12 cellular contexts compared by ENCODE assay signal in the genomic region with DNA sequence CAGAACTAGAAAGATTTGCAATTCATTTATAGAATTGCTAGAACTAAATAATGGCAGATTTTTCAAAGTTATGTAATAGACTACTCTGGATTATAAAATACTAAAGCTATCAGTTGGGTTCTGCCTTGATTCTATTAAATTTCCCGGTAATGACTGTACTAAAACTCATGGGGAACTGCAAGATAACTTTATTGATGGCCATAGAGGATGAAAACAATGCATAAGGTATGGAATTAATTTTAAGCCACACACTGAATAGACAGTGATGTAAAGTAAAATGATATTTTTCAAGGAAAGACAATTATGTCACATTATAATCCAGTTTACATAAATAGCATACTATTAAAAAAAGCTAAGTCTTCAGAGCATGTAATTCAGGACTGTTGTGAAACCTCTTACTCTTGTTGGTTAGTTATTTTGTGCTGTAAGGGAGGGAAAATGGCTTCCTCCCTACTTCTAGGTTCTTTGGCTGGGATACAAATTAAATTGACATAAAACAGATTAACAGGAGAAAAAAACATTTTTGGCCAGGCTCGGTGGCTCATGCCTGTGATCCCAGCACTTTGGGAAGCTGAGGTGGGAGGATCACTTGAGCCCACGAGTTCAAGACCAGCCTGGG.
DNase-seq lines count a peak whose midpoint lies in the region; ATAC-seq and TF ChIP-seq lines count a peak whose summit lies in the region.
"Had no signal": no experiment of that assay in that cellular context is flagged by ENCODE, and none has a peak within 500 bp of the region (broad histone marks: within the 10 kb centered on the region; RNA-seq: fewer than 3 reads in every experiment).

No MANE protein-coding gene starts in this region.

- no peak for TF ChIP-seq POLR2A in esophagus muscularis mucosa (IDR thresholded peaks at IDR 0.05; ENCODE audit: low read depth)

- CTCF ChIA-PET in activated CD4-positive, alpha-beta T cell treated with anti-CD3 and anti-CD28 coated beads, Interleukin-2, amount 10 ng/mL, durations not matched to agents 7 days and 5 days (lab: Charles Lee): interaction anchor here (1.1 to 2.5 kb wide), 5 partner anchors 14 to 144 kb away, joined by 3 to 7 read pairs (median 3); a partner anchor contains a TSS
- CTCF ChIA-PET in OCI-LY7 (lab: Charles Lee; ENCODE audit: unreplicated experiment): no interaction called here

- H2BK12ac ChIP-seq in mesenchymal stem cell (ENCODE audit: low read length in 2 of 2): no peak overlapping the region

- H3K4me1 Mint-ChIP-seq in activated CD4-positive, alpha-beta T cell treated with anti-CD3 and anti-CD28 coated beads, Interleukin-2, amount 10 ng/mL, durations not matched to agents 7 days and 5 days: peaks cover 46% of the 10 kb centered on the region
- peaks cover 42% of the 10 kb centered on the region for H3K4me1 Mint-ChIP-seq in activated naive CD8-positive, alpha-beta T cell treated with anti-CD3 and anti-CD28 coated beads for 36 hours

- no peaks in the 10 kb centered on the region for H3K9me2 ChIP-seq in OCI-LY7 (ENCODE audit: insufficient read depth, low read length)

- H3K9ac ChIP-seq in mesenchymal stem cell (ENCODE audit: low read length): no peak overlapping the region

- no peak for TF ChIP-seq EP300 in esophagus muscularis mucosa (IDR thresholded peaks at IDR 0.05)

- no peak overlapping the region for H3K14ac ChIP-seq in mesenchymal stem cell (ENCODE audit: low read length in 2 of 2)

- H3K4me3 Mint-ChIP-seq in activated CD4-positive, alpha-beta T cell treated with anti-CD3 and anti-CD28 coated beads, Interleukin-2, amount 10 ng/mL, durations not matched to agents 7 days and 5 days: peak overlapping the region; percentile 86
- peak overlapping the region; percentile 100 for H3K4me3 Mint-ChIP-seq in activated naive CD8-positive, alpha-beta T cell treated with anti-CD3 and anti-CD28 coated beads for 36 hours

- no peak overlapping the region for H3K4ac ChIP-seq in mesenchymal stem cell (ENCODE audit: low read depth in 1 of 2, low read length in 2 of 2)

- H3K4me3 ChIP-seq in OCI-LY7 (ENCODE audit: low read depth, low read length, poor library complexity, severe bottlenecking): peak overlapping the region; percentile 74
- H3K4me3 ChIP-seq in skin epidermis: peak overlapping the region in 5 of 7 experiments; percentile 11 to 40 (median 31)
- no peak overlapping the region for H3K4me3 ChIP-seq in esophagus muscularis mucosa
- H3K4me3 ChIP-seq in mesenchymal stem cell (ENCODE audit: insufficient read depth in 1 of 2, low read depth in 1 of 2, low read length in 2 of 2): no peak overlapping the region

- H3K4me2 ChIP-seq in OCI-LY7 (ENCODE audit: low read length): peak overlapping the region; percentile 100
- H3K4me2 ChIP-seq in mesenchymal stem cell (ENCODE audit: low read length, poor library complexity, severe bottlenecking): no peak overlapping the region

- no peak for TF ChIP-seq CTCF in OCI-LY7 (conservative IDR thresholded peaks at IDR 0.05; ENCODE audit: low read length)
- TF ChIP-seq CTCF in esophagus muscularis mucosa (IDR thresholded peaks at IDR 0.05): no peak

- no peak for ATAC-seq in GM18517 (IDR thresholded peaks at IDR 0.05; ENCODE audit: unreplicated experiment)

- no peak overlapping the region for H2AK5ac ChIP-seq in mesenchymal stem cell (ENCODE audit: low read length, severe bottlenecking)

- WGBS in esophagus muscularis mucosa: 71% methylated on average over 3 of the region's 3 CpGs
- WGBS in mesenchymal stem cell: 100% methylated on average over 3 of the region's 3 CpGs

- H2BK120ac ChIP-seq in mesenchymal stem cell (ENCODE audit: low read depth, low read length): no peak overlapping the region

- H4K91ac ChIP-seq in mesenchymal stem cell (ENCODE audit: low read length): no peak overlapping the region

- no peak for DNase-seq in activated CD4-positive, alpha-beta T cell treated with anti-CD3 and anti-CD28 coated beads, Interleukin-2, amount 10 ng/mL, durations not matched to agents 7 days and 5 days
- DNase-seq in activated CD4-positive, alpha-beta T cell treated with anti-CD3 and anti-CD28 coated beads for 1 hour: no peak
- no peak for DNase-seq in OCI-LY7 (ENCODE audit: low spot score)
- no peak for DNase-seq in activated naive CD8-positive, alpha-beta T cell treated with anti-CD3 and anti-CD28 coated beads for 36 hours
- DNase-seq in esophagus muscularis mucosa (ENCODE audit: extremely low spot score): no peak
- no peak for DNase-seq in mesenchymal stem cell
- DNase-seq: Caco-2, erythroblast, NCI-H1048, upper lobe of left lung had no signal

- H3K27me3 ChIP-seq in esophagus muscularis mucosa (no peaks in the 10 kb centered on the region), mesenchymal stem cell (ENCODE audit: control insufficient read depth in 1 of 2, insufficient read depth in 1 of 2, low read length in 2 of 2) (no peaks in the 10 kb centered on the region)
- H3K27me3 ChIP-seq: upper lobe of left lung had no signal

- no peaks in the 10 kb centered on the region; the same call in 1 of the 2 replicates for H4K20me1 ChIP-seq in OCI-LY7 (ENCODE audit: insufficient read depth, low read length)

- intact Hi-C loops in OCI-LY7 (cut with micrococcal nuclease; ENCODE audit: unreplicated experiment) (loop anchor here (10.0 kb wide), 2 partner anchors 829 to 949 kb away; a partner anchor contains a TSS), esophagus muscularis mucosa (cut with DNase I) (no loop called here)

- peak overlapping the region; percentile 94 for H3K27ac Mint-ChIP-seq in activated CD4-positive, alpha-beta T cell treated with anti-CD3 and anti-CD28 coated beads, Interleukin-2, amount 10 ng/mL, durations not matched to agents 7 days and 5 days
- H3K27ac Mint-ChIP-seq in activated naive CD8-positive, alpha-beta T cell treated with anti-CD3 and anti-CD28 coated beads for 36 hours: peak overlapping the region; percentile 100

- no peak overlapping the region for H2BK5ac ChIP-seq in mesenchymal stem cell (ENCODE audit: low read depth, low read length, poor library complexity, severe bottlenecking)

- H3K36me3 ChIP-seq in OCI-LY7 (ENCODE audit: insufficient read depth, low read length) (peaks cover 25% of the 10 kb centered on the region), esophagus muscularis mucosa (no peaks in the 10 kb centered on the region), mesenchymal stem cell (ENCODE audit: control insufficient read depth in 1 of 2, insufficient read depth in 2 of 2, low read depth in 1 of 2, low read length in 2 of 2) (peaks cover 0 to 3% of the 10 kb centered on the region in 2 experiments)
- H3K36me3 ChIP-seq: upper lobe of left lung had no signal

- peaks cover 69% of the 10 kb centered on the region for H3K36me3 Mint-ChIP-seq in activated CD4-positive, alpha-beta T cell treated with anti-CD3 and anti-CD28 coated beads, Interleukin-2, amount 10 ng/mL, durations not matched to agents 7 days and 5 days (ENCODE audit: low read depth)
- H3K36me3 Mint-ChIP-seq in activated naive CD8-positive, alpha-beta T cell treated with anti-CD3 and anti-CD28 coated beads for 36 hours: peaks cover 86% of the 10 kb centered on the region

- H3K27me3 Mint-ChIP-seq in activated CD4-positive, alpha-beta T cell treated with anti-CD3 and anti-CD28 coated beads, Interleukin-2, amount 10 ng/mL, durations not matched to agents 7 days and 5 days: no peaks in the 10 kb centered on the region
- H3K27me3 Mint-ChIP-seq in activated naive CD8-positive, alpha-beta T cell treated with anti-CD3 and anti-CD28 coated beads for 36 hours: no peaks in the 10 kb centered on the region

- no peak overlapping the region for H2BK15ac ChIP-seq in mesenchymal stem cell (ENCODE audit: low read depth, poor library complexity, severe bottlenecking)

- no TSS peak for BruUV-seq in OCI-LY7 (replicated peaks; lab: Mats Ljungman, UMichigan)

- H3K18ac ChIP-seq in mesenchymal stem cell (ENCODE audit: low read depth in 1 of 2, low read length in 2 of 2): no peak overlapping the region

- H3K9me3 ChIP-seq in OCI-LY7 (ENCODE audit: low read length): no peaks in the 10 kb centered on the region
- no peaks in the 10 kb centered on the region for H3K9me3 ChIP-seq in esophagus muscularis mucosa
- H3K9me3 ChIP-seq in mesenchymal stem cell (ENCODE audit: control insufficient read depth, low read length): no peaks in the 10 kb centered on the region
- H3K9me3 ChIP-seq: Caco-2, upper lobe of left lung had no signal

- no peaks in the 10 kb centered on the region for H3K79me1 ChIP-seq in mesenchymal stem cell (replicated peaks; ENCODE audit: low read length, poor library complexity, severe bottlenecking)

- H3K27ac ChIP-seq in OCI-LY7 (ENCODE audit: low read depth, low read length, poor library complexity, severe bottlenecking): peak overlapping the region; percentile 34
- peak overlapping the region in 9 of 21 experiments; percentile 70 to 95 (median 84) for H3K27ac ChIP-seq in skin epidermis
- H3K27ac ChIP-seq in esophagus muscularis mucosa (replicated peaks in 1 of 4): no peak overlapping the region
- no peak overlapping the region for H3K27ac ChIP-seq in mesenchymal stem cell (ENCODE audit: low read length, poor library complexity, severe bottlenecking)

- H3K23ac ChIP-seq in mesenchymal stem cell (ENCODE audit: low read length in 2 of 2): no peak overlapping the region

- H4K8ac ChIP-seq in mesenchymal stem cell (ENCODE audit: low read length): no peak overlapping the region

- H3K79me2 ChIP-seq in OCI-LY7 (ENCODE audit: insufficient read depth, low read depth, low read length): peaks cover 58% of the 10 kb centered on the region

- no peaks in the 10 kb centered on the region for H3K9me3 Mint-ChIP-seq in activated CD4-positive, alpha-beta T cell treated with anti-CD3 and anti-CD28 coated beads, Interleukin-2, amount 10 ng/mL, durations not matched to agents 7 days and 5 days
- H3K9me3 Mint-ChIP-seq in activated naive CD8-positive, alpha-beta T cell treated with anti-CD3 and anti-CD28 coated beads for 36 hours: no peaks in the 10 kb centered on the region

- H3K4me1 ChIP-seq in OCI-LY7 (ENCODE audit: insufficient read depth, low read length, poor library complexity, severe bottlenecking) (peaks cover 45% of the 10 kb centered on the region), esophagus muscularis mucosa (no peaks in the 10 kb centered on the region), mesenchymal stem cell (ENCODE audit: control insufficient read depth, insufficient read depth, low read depth, low read length) (peaks cover 2% of the 10 kb centered on the region)
- H3K4me1 ChIP-seq: upper lobe of left lung had no signal

- POLR2A ChIA-PET in activated CD4-positive, alpha-beta T cell treated with anti-CD3 and anti-CD28 coated beads, Interleukin-2, amount 10 ng/mL, durations not matched to agents 7 days and 5 days (lab: Charles Lee): interaction anchor here (0.7 to 1.5 kb wide), 2 partner anchors 93 to 182 kb away, joined by 5 to 9 read pairs; no protein-coding TSS in a partner anchor
- POLR2A ChIA-PET in OCI-LY7 (lab: Charles Lee): interaction anchor here (0.7 to 2.6 kb wide), 6 partner anchors 14 to 622 kb away, joined by 3 to 13 read pairs (median 3); no protein-coding TSS in a partner anchor

- H2AFZ ChIP-seq in OCI-LY7 (ENCODE audit: low read length) (peak overlapping the region; percentile 47; the same call in 1 of the 2 replicates), mesenchymal stem cell (ENCODE audit: low read depth, low read length) (no peak overlapping the region)

Comparison
In these comparisons a context has a peak if more than half of its experiments do, and no peak if none do; other contexts are left out.
1. H3K4me3 ChIP-seq: peak in OCI-LY7 (single experiment) and skin epidermis (5 of 7); none in esophagus muscularis mucosa (0 of 4) and mesenchymal stem cell (0 of 2).